1 cellular context compared by ENCODE assay signal in genomic region chrX:153886915-153887314, GRCh38.
TF ChIP-seq lines count a peak whose summit lies in the region.

No MANE protein-coding gene starts in this region.

TF ChIP-seq in HEK293, 187 proteins besides CTCF, POLR2A, EP300 and RAD21:
- TF ChIP-seq ZNF266 (tag by site-specific recombination; IDR thresholded peaks at IDR 0.05; ENCODE audit: low read depth) (no peak), OVOL3 (tag by site-specific recombination; IDR thresholded peaks at IDR 0.05) (no peak), KLF7 (tag by site-specific recombination; IDR thresholded peaks at IDR 0.05; ENCODE audit: borderline replicate concordance) (0 out of 2 replicates have a peak, but pooled peaks have one; percentile 0), REPIN1 (tag by site-specific recombination; IDR thresholded peaks at IDR 0.05; ENCODE audit: low read depth) (no peak), ZNF692 (tag by site-specific recombination; IDR thresholded peaks at IDR 0.05) (0 out of 2 replicates have a peak, but pooled peaks have one; percentile 16), PRDM1 (tag by site-specific recombination; IDR thresholded peaks at IDR 0.05) (no peak), ZNF114 (tag by site-specific recombination; IDR thresholded peaks at IDR 0.05) (no peak), ZNF473 (tag by site-specific recombination; IDR thresholded peaks at IDR 0.05) (no peak), ZBTB26 (tag by site-specific recombination; optimal IDR thresholded peaks at IDR 0.05) (no peak), KLF16 (tag by site-specific recombination; IDR thresholded peaks at IDR 0.05) (no peak), ZNF354C (tag by site-specific recombination; IDR thresholded peaks at IDR 0.05; ENCODE audit: borderline replicate concordance, low read depth) (no peak), GLIS2 (tag by site-specific recombination; IDR thresholded peaks at IDR 0.05) (0 out of 2 replicates have a peak, but pooled peaks have one; percentile 10), ZFHX2 (tag by site-specific recombination; conservative IDR thresholded peaks at IDR 0.05) (0 out of 2 replicates have a peak, but pooled peaks have one; percentile 39), ZNF76 (tag by site-specific recombination; IDR thresholded peaks at IDR 0.05; ENCODE audit: borderline replicate concordance, low read depth) (no peak)
- TF ChIP-seq, protein P1, sequence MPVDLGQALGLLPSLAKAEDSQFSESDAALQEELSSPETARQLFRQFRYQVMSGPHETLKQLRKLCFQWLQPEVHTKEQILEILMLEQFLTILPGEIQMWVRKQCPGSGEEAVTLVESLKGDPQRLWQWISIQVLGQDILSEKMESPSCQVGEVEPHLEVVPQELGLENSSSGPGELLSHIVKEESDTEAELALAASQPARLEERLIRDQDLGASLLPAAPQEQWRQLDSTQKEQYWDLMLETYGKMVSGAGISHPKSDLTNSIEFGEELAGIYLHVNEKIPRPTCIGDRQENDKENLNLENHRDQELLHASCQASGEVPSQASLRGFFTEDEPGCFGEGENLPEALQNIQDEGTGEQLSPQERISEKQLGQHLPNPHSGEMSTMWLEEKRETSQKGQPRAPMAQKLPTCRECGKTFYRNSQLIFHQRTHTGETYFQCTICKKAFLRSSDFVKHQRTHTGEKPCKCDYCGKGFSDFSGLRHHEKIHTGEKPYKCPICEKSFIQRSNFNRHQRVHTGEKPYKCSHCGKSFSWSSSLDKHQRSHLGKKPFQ (tag by site-specific recombination; IDR thresholded peaks at IDR 0.05), result no peak
- TF ChIP-seq, protein P2, sequence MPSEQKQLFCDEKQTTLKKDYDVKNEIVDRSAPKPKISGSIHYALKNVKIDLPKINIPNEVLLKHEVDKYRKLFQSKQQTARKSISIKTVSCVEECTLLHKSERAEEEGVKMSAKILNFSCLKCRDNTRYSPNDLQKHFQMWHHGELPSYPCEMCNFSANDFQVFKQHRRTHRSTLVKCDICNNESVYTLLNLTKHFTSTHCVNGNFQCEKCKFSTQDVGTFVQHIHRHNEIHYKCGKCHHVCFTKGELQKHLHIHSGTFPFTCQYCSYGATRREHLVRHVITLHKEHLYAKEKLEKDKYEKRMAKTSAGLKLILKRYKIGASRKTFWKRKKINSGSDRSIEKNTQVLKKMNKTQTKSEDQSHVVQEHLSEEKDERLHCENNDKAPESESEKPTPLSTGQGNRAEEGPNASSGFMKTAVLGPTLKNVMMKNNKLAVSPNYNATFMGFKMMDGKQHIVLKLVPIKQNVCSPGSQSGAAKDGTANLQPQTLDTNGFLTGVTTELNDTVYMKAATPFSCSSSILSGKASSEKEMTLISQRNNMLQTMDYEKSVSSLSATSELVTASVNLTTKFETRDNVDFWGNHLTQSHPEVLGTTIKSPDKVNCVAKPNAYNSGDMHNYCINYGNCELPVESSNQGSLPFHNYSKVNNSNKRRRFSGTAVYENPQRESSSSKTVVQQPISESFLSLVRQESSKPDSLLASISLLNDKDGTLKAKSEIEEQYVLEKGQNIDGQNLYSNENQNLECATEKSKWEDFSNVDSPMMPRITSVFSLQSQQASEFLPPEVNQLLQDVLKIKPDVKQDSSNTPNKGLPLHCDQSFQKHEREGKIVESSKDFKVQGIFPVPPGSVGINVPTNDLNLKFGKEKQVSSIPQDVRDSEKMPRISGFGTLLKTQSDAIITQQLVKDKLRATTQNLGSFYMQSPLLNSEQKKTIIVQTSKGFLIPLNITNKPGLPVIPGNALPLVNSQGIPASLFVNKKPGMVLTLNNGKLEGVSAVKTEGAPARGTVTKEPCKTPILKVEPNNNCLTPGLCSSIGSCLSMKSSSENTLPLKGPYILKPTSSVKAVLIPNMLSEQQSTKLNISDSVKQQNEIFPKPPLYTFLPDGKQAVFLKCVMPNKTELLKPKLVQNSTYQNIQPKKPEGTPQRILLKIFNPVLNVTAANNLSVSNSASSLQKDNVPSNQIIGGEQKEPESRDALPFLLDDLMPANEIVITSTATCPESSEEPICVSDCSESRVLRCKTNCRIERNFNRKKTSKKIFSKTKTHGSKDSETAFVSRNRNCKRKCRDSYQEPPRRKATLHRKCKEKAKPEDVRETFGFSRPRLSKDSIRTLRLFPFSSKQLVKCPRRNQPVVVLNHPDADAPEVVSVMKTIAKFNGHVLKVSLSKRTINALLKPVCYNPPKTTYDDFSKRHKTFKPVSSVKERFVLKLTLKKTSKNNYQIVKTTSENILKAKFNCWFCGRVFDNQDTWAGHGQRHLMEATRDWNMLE (tag by site-specific recombination; conservative IDR thresholded peaks at IDR 0.05; ENCODE audit: low read depth), result no peak
